21 cellular contexts compared by ENCODE assay signal in the genomic region with DNA sequence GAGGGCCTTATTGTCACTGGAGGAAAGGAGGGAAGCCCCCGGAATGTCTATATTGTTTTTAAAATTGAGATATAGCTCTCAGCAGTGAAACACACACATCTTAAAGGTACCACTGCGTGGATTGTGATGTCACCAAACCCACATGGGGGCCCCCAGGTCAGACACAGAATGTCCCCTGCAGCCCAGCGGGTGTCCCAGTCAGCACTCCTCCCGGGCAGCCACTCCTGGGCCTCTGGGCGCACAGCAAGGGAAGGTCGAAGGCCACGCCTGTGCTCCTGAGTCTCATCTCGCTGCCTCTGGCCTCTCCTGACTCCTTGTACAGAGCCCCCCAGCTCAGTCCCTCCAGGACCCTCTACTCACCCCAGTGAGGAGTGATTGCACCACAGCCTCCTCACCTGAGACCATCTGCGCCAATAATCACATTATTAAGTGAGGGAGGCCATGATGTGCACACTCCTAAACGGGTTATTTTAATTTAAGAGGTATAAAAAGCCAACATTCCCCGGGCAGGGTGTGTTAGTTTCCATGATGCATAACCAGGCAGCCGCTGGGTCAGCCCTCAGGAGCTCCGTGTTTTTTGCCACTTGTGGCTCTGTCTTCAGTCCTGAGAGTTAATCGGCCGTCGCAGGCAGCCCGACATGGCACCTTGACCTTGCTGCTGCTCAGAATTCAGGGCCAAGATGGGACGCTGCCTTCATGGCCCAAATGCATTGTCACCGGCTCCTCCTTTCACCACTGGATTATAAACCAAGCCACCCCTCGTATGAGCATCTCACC.
"Had no signal": no experiment of that assay in that cellular context is flagged by ENCODE, and none has a peak within 500 bp of the region (broad histone marks: within the 10 kb centered on the region; RNA-seq: fewer than 3 reads in every experiment).

No MANE protein-coding gene starts in this region.

- FAIRE-seq: astrocyte, endometrium had no signal

- H3K27me3 Mint-ChIP-seq: activated CD4-positive, alpha-beta memory T cell treated with anti-CD3 and anti-CD28 coated beads for 36 hours; activated naive CD4-positive, alpha-beta T cell treated with anti-CD3 and anti-CD28 coated beads, Interleukin-2, amount 50 U/mL, for 24 hours; type B pancreatic cell had no signal

- ATAC-seq: heart right ventricle; left lobe of liver; naive thymus-derived CD8-positive, alpha-beta T cell; T-helper 17 cell had no signal

- H3K4me3 ChIP-seq: adrenal gland, breast epithelium, heart right ventricle, ovary, skin epidermis, thoracic aorta had no signal

- H3K9me3 ChIP-seq: adrenal gland, breast epithelium, heart right ventricle, ovary, thoracic aorta had no signal

- H3K36me3 Mint-ChIP-seq: activated CD4-positive, alpha-beta memory T cell treated with anti-CD3 and anti-CD28 coated beads for 36 hours; activated naive CD4-positive, alpha-beta T cell treated with anti-CD3 and anti-CD28 coated beads, Interleukin-2, amount 50 U/mL, for 24 hours; mesothelial cell of epicardium; naive thymus-derived CD8-positive, alpha-beta T cell; type B pancreatic cell had no signal

- DNase-seq: activated CD4-positive, alpha-beta memory T cell treated with anti-CD3 and anti-CD28 coated beads for 36 hours; activated CD4-positive, alpha-beta T cell treated with anti-CD3 and anti-CD28 coated beads for 4 hours; activated CD4-positive, CD25-positive, alpha-beta regulatory T cell; activated T-cell treated with anti-CD3 and anti-CD28 coated beads, Interleukin-2, amount 50 U/mL, for 48 hours; adrenal gland; cerebellar nuclear complex; heart right ventricle; stimulated activated CD4-positive, alpha-beta T cell treated with anti-CD3 and anti-CD28 coated beads, Interleukin-4, amount 100 ng/mL, for 1 hour; stimulated activated naive CD4-positive, alpha-beta T cell; T-helper 17 cell had no signal

- H3K9me3 Mint-ChIP-seq: activated CD4-positive, alpha-beta memory T cell treated with anti-CD3 and anti-CD28 coated beads for 36 hours; activated naive CD4-positive, alpha-beta T cell treated with anti-CD3 and anti-CD28 coated beads, Interleukin-2, amount 50 U/mL, for 24 hours; naive thymus-derived CD8-positive, alpha-beta T cell; type B pancreatic cell had no signal

- H3K36me3 ChIP-seq: adrenal gland, breast epithelium, heart right ventricle, ovary, thoracic aorta had no signal

- H3K4me1 Mint-ChIP-seq: activated naive CD4-positive, alpha-beta T cell treated with anti-CD3 and anti-CD28 coated beads, Interleukin-2, amount 50 U/mL, for 24 hours; naive thymus-derived CD8-positive, alpha-beta T cell; T-helper 17 cell had no signal

- H3K27ac Mint-ChIP-seq: activated CD4-positive, alpha-beta memory T cell treated with anti-CD3 and anti-CD28 coated beads for 36 hours; activated naive CD4-positive, alpha-beta T cell treated with anti-CD3 and anti-CD28 coated beads, Interleukin-2, amount 50 U/mL, for 24 hours; mesothelial cell of epicardium; T-helper 17 cell; type B pancreatic cell had no signal

- H3K4me1 ChIP-seq: adrenal gland, breast epithelium, heart right ventricle had no signal

- H3K27ac ChIP-seq: adrenal gland, breast epithelium, heart right ventricle, ovary, skin epidermis, thoracic aorta had no signal

- H3K27me3 ChIP-seq: adrenal gland, breast epithelium, ovary had no signal

- H3K4me3 Mint-ChIP-seq: activated CD4-positive, alpha-beta memory T cell treated with anti-CD3 and anti-CD28 coated beads for 36 hours; activated naive CD4-positive, alpha-beta T cell treated with anti-CD3 and anti-CD28 coated beads, Interleukin-2, amount 50 U/mL, for 24 hours; mesothelial cell of epicardium; naive thymus-derived CD8-positive, alpha-beta T cell; T-helper 17 cell; type B pancreatic cell had no signal
